ENCODE assay signal across 8 cellular contexts in genomic region chr12:120496353-120497340, GRCh38. TPM values are rescaled to one million over a fixed set of nuclear protein-coding genes. Genes with fewer than 3 reads are reported as not detected.
DNase-seq lines count a peak whose midpoint lies in the region; ATAC-seq, FAIRE-seq and TF ChIP-seq lines count a peak whose summit lies in the region.

No MANE protein-coding gene starts in this region.

- H3K27me3 ChIP-seq in BJ (ENCODE audit: control insufficient read depth, insufficient read depth, low read length) = no peaks in the 10 kb centered on the region
- no peaks in the 10 kb centered on the region for H3K27me3 ChIP-seq in GM12878 (replicated peaks in 1 of 2; ENCODE audit: control insufficient read depth in 2 of 2, insufficient read depth in 2 of 2, low read length in 1 of 2)
- H3K27me3 ChIP-seq in iPS DF 6.9 (ENCODE audit: control insufficient read depth, insufficient read depth, low read length) = no peaks in the 10 kb centered on the region
- H3K27me3 ChIP-seq in sigmoid colon = no peaks in the 10 kb centered on the region

- peak; percentile 80 for FAIRE-seq in GM12878 (lab: Jason Lieb, UNC)

- SMC1A ChIA-PET in GM12878 (lab: Charles Lee; ENCODE audit: uncharacterized antibody, unreplicated experiment) = interaction anchor here (0.8 to 2.4 kb wide), 9 partner anchors 24 to 140 kb away, joined by 3 to 10 read pairs (median 3); partner anchors contain the start of genes COQ5, POP5 and SRSF9

- in situ Hi-C loops in GM12878 (cut with MboI) = no loop called here

- H3K27me3 Mint-ChIP-seq in IgD-negative memory B cell = no peaks in the 10 kb centered on the region
- H3K27me3 Mint-ChIP-seq in T-helper 2 cell treated with Interferon-gamma antibody and Interleukin-4, amounts not matched to agents 5 μg/mL and 100 μg/mL, for 36 hours (ENCODE audit: low read depth) = no peaks in the 10 kb centered on the region

- H3K4me3 Mint-ChIP-seq in IgD-negative memory B cell = peak overlapping the region; percentile 91 to 99 (median 94)
- H3K4me3 Mint-ChIP-seq in T-helper 2 cell treated with Interferon-gamma antibody and Interleukin-4, amounts not matched to agents 5 μg/mL and 100 μg/mL, for 36 hours = peak overlapping the region; percentile 89

- peak overlapping the region; percentile 47; the same call in 1 of the 2 replicates for H2AFZ ChIP-seq in GM12878 (ENCODE audit: control insufficient read depth, low read depth, low read length)

- TF ChIP-seq EP300 in GM12878 (IDR thresholded peaks at IDR 0.05; ENCODE audit: borderline replicate concordance in 1 of 2, control insufficient read depth in 1 of 2, low read depth in 2 of 2, low read length in 2 of 2) = no peak
- TF ChIP-seq EP300 in sigmoid colon (IDR thresholded peaks at IDR 0.05) = no peak

- TF ChIP-seq CTCF in BJ (IDR thresholded peaks at IDR 0.05; ENCODE audit: insufficient read depth, low read depth, low read length) = 0 out of 2 replicates have a peak, but pooled peaks have one; percentile 18
- TF ChIP-seq CTCF in GM12878 (IDR thresholded peaks at IDR 0.05 in 2 of 3, conservative IDR thresholded peaks at IDR 0.05 in 1 of 3; ENCODE audit: control insufficient read depth in 2 of 3, extremely low read depth in 1 of 3, insufficient read depth in 1 of 3, low read depth in 3 of 3, low read length in 3 of 3) = peak in 2 of 3 experiments; percentile 16 to 32; a peak in 2 of 6 replicates
- no peak for TF ChIP-seq CTCF in sigmoid colon (IDR thresholded peaks at IDR 0.05)

- H3K4me3 ChIP-seq in BJ (ENCODE audit: low read depth, low read length) (peak overlapping the region; percentile 99), GM12878 (peak overlapping the region; percentile 99), iPS DF 6.9 (ENCODE audit: low read length) (peak overlapping the region; percentile 77), sigmoid colon (peak overlapping the region; percentile 76 to 99 (median 86))

- peaks cover 3% of the 10 kb centered on the region for H3K36me3 ChIP-seq in BJ (ENCODE audit: control insufficient read depth, insufficient read depth, low read length)
- peaks cover 0 to 9% of the 10 kb centered on the region in 2 experiments; a peak in 2 of 4 replicates for H3K36me3 ChIP-seq in GM12878 (ENCODE audit: control insufficient read depth in 2 of 2, insufficient read depth in 2 of 2, low read length in 1 of 2)
- H3K36me3 ChIP-seq in iPS DF 6.9 (ENCODE audit: control insufficient read depth, insufficient read depth, low read length) = peaks cover 5% of the 10 kb centered on the region; the same call in 1 of the 2 replicates
- peaks cover 0 to 33% (median 0%) of the 10 kb centered on the region in 4 donors for H3K36me3 ChIP-seq in sigmoid colon

- CTCF ChIA-PET in BJ (lab: Yijun Ruan, JAX) = interaction anchor here (0.6 to 1.9 kb wide), 5 partner anchors 13 to 269 kb away, joined by 3 to 10 read pairs (median 3); partner anchors contain the start of gene SRSF9
- CTCF ChIA-PET in GM12878 (lab: Yijun Ruan, JAX) = interaction anchor here (0.5 to 2.1 kb wide), 17 partner anchors 11 to 363 kb away, joined by 3 to 11 read pairs (median 4); partner anchors contain the start of genes COQ5, POP5 and SRSF9

- peak overlapping the region; percentile 85 for H3K9ac ChIP-seq in GM12878 (ENCODE audit: control insufficient read depth, insufficient read depth, low read length)

- H3K4me1 ChIP-seq in GM12878 (ENCODE audit: control insufficient read depth, insufficient read depth, low read length) (peaks cover 4% of the 10 kb centered on the region), iPS DF 6.9 (ENCODE audit: control insufficient read depth, insufficient read depth, low read length) (no peaks in the 10 kb centered on the region), sigmoid colon (peaks cover 0 to 30% (median 24%) of the 10 kb centered on the region in 4 donors)

- RAD21 ChIA-PET in GM12878 (lab: Charles Lee; ENCODE audit: unreplicated experiment) = interaction anchor here (0.6 to 2.5 kb wide), 13 partner anchors 16 to 194 kb away, joined by 3 to 16 read pairs (median 3); partner anchors contain the start of genes COQ5, POP5 and SIRT4

- peaks cover 30% of the 10 kb centered on the region for H3K79me2 ChIP-seq in GM12878 (ENCODE audit: control insufficient read depth, insufficient read depth, low read length)

- H3K27ac ChIP-seq in GM12878 (ENCODE audit: control insufficient read depth, insufficient read depth) (peak overlapping the region; percentile 77), iPS DF 6.9 (ENCODE audit: low read length) (no peak overlapping the region), sigmoid colon (peak overlapping the region; percentile 86 to 96 (median 92))

- H3K9me3 ChIP-seq in GM12878 (replicated peaks; ENCODE audit: control insufficient read depth, insufficient read depth, low read length) = no peaks in the 10 kb centered on the region
- H3K9me3 ChIP-seq in iPS DF 6.9 (ENCODE audit: control insufficient read depth, insufficient read depth, low read length) = no peaks in the 10 kb centered on the region
- H3K9me3 ChIP-seq in sigmoid colon = no peaks in the 10 kb centered on the region

- under 1% methylated on average over 43 of the region's 49 CpGs for WGBS in GM12878 (ENCODE audit: insufficient coverage, insufficient replicate concordance, low lambda C conversion rate, missing lambda C conversion rate)
- WGBS in iPS DF 6.9 (ENCODE audit: insufficient coverage, insufficient read length) = no CpG with 5 or more reads among the region's 49 CpGs
- WGBS in sigmoid colon, 2 donors = 1% methylated on average over 49 of the region's 49 CpGs

- TF ChIP-seq RAD21 in GM12878 (IDR thresholded peaks at IDR 0.05; ENCODE audit: insufficient read depth, low read depth, low read length) = peak; percentile 47

- peak overlapping the region; percentile 96 for H3K4me2 ChIP-seq in GM12878 (ENCODE audit: control insufficient read depth, insufficient read depth)

- H3K27ac Mint-ChIP-seq in IgD-negative memory B cell = peak overlapping the region; percentile 86 to 95 (median 92)
- H3K27ac Mint-ChIP-seq in T-helper 2 cell treated with Interferon-gamma antibody and Interleukin-4, amounts not matched to agents 5 μg/mL and 100 μg/mL, for 36 hours = peak overlapping the region; percentile 75

- H3K9me3 Mint-ChIP-seq in IgD-negative memory B cell = no peaks in the 10 kb centered on the region
- no peaks in the 10 kb centered on the region for H3K9me3 Mint-ChIP-seq in T-helper 2 cell treated with Interferon-gamma antibody and Interleukin-4, amounts not matched to agents 5 μg/mL and 100 μg/mL, for 36 hours

- H3K4me1 Mint-ChIP-seq in IgD-negative memory B cell = peaks cover 18 to 26% (median 22%) of the 10 kb centered on the region in 3 donors
- H3K4me1 Mint-ChIP-seq in T-helper 2 cell treated with Interferon-gamma antibody and Interleukin-4, amounts not matched to agents 5 μg/mL and 100 μg/mL, for 36 hours (ENCODE audit: low read depth) = peaks cover 34% of the 10 kb centered on the region

- intact Hi-C loops in GM12878 (cut with micrococcal nuclease; ENCODE audit: unreplicated experiment) = loop anchor here (2.0 kb wide), 1 partner anchor 28 kb away; the partner anchor contains the start of gene SRSF9
- intact Hi-C loops in sigmoid colon (cut with DNase I) = loop anchor here (2.0 to 5.0 kb wide), 2 partner anchors 32 to 86 kb away; partner anchors contain the start of genes COQ5 and POP5

- BruUV-seq in GM12878 (replicated peaks; lab: Mats Ljungman, UMichigan) = TSS peak; percentile 85

- POLR2A ChIA-PET in BJ (lab: Charles Lee) (interaction anchor here (0.5 to 0.7 kb wide), 3 partner anchors 15 to 125 kb away, joined by 4 to 6 read pairs (median 6); no protein-coding TSS in a partner anchor), GM12878 (lab: Charles Lee) (interaction anchor here (0.6 to 1.9 kb wide), 19 partner anchors 8 to 295 kb away, joined by 3 to 11 read pairs (median 4); partner anchors contain the start of genes COQ5, COX6A1 and RNU4-1)

- TF ChIP-seq POLR2A in GM12878 (IDR thresholded peaks at IDR 0.05; ENCODE audit: low read depth, low read length) (no peak), sigmoid colon (IDR thresholded peaks at IDR 0.05) (no peak)

- H4K20me1 ChIP-seq in GM12878 (ENCODE audit: control insufficient read depth, insufficient read depth) = 0 out of 2 replicates have a peak, but pooled peaks cover 4% of the 10 kb centered on the region

- ATAC-seq in GM19043 (IDR thresholded peaks at IDR 0.05; ENCODE audit: low read depth, unreplicated experiment) (peak; percentile 12), GM12878 (peak; percentile 56)

- no peak for DNase-seq in BJ (ENCODE audit: low read depth)
- DNase-seq in T-helper 2 cell treated with Interferon-gamma antibody and Interleukin-4, amounts not matched to agents 5 μg/mL and 100 μg/mL, for 36 hours (ENCODE audit: low spot score) = peak; percentile 39
- DNase-seq in GM12878 (ENCODE audit: low read depth, low spot score) = no peak
- DNase-seq in iPS DF 6.9 (ENCODE audit: low read depth, low spot score) = no peak
- DNase-seq in sigmoid colon = peak; percentile 84
- no peak for DNase-seq in NCI-H446 treated with DMSO at 0.1 percent for 48 hours (lab: John Stamatoyannopoulos, UW)

- H3K36me3 Mint-ChIP-seq in IgD-negative memory B cell = peaks cover 4% of the 10 kb centered on the region
- H3K36me3 Mint-ChIP-seq in T-helper 2 cell treated with Interferon-gamma antibody and Interleukin-4, amounts not matched to agents 5 μg/mL and 100 μg/mL, for 36 hours (ENCODE audit: low read depth) = peaks cover 29% of the 10 kb centered on the region

RNA-seq across cellular contexts. Expression of gene DYNLL1, which starts 0.7 kb away (rescaled TPM):
- polyA plus RNA-seq in BJ (2011; rRNA removed) (358 and 610 TPM in 2 replicates), IgD-negative memory B cell (442 TPM), GM12878 (2011; rRNA removed) (366 and 389 TPM in 2 replicates), GM12878 (2014; fragmentation: Illumina TruSeq; extraction: Trizol) (351 and 393 TPM in 2 replicates), GM12878 (2014; fragmentation: Nextera tagmentation; extraction: Ambion mirVana) (100 to 1,000 TPM; 744 to 796 TPM), GM12878 (2014; rRNA removed) (342 and 435 TPM in 2 replicates), GM12878 (2016; fragmentation: Nextera tagmentation; extraction: Ambion mirVana) (100 to 1,000 TPM; 586 to 593 TPM), sigmoid colon (100 to 1,000 TPM; 285 to 942 (median 912) TPM)
- 77.2 and 81.2 TPM in 2 replicates for polyA minus RNA-seq in BJ (2011; rRNA and poly(A)+ RNA removed)
- total RNA-seq in GM12878 (2013; cell fraction: nucleolus; rRNA removed) = 40.6 and 44.1 TPM in 2 replicates
- total RNA-seq in GM12878 (2014; rRNA removed) (217 and 280 TPM in 2 replicates), GM12878 (2014; rRNA removed; fragmentation: Illumina TruSeq; extraction: Trizol) (341 and 355 TPM in 2 replicates), GM12878 (2021) (239 and 249 TPM in 2 replicates), sigmoid colon (100 to 1,000 TPM; 204 to 254 (median 235) TPM)
- polyA plus RNA-seq in GM12878 (2011; ENCODE audit: low read depth) = 278 TPM
- 326 and 330 TPM in 2 replicates for polyA plus RNA-seq in GM12878 (2011; cell fraction: cytosol; rRNA removed)
- 212 and 217 TPM in 2 replicates for polyA plus RNA-seq in GM12878 (2011; cell fraction: nucleus; rRNA removed)
- polyA plus RNA-seq in GM12878 (2012) = 234 and 299 TPM in 2 replicates
- polyA minus RNA-seq in GM12878 (2011; rRNA and poly(A)+ RNA removed) = 73.6 and 113 TPM in 2 replicates
- polyA minus RNA-seq in GM12878 (2011; cell fraction: cytosol; rRNA and poly(A)+ RNA removed) = 63.4 and 68.0 TPM in 2 replicates
- polyA minus RNA-seq in GM12878 (2011; cell fraction: nucleus; rRNA and poly(A)+ RNA removed) = 38.3 and 49.9 TPM in 2 replicates

RNA-seq across cellular contexts. Expression of gene SRSF9, which starts 27.1 kb away (rescaled TPM):
- polyA plus RNA-seq in BJ (2011; rRNA removed) (88.0 and 108 TPM in 2 replicates), IgD-negative memory B cell (204 TPM), GM12878 (2011; rRNA removed) (173 and 179 TPM in 2 replicates), GM12878 (2014; fragmentation: Illumina TruSeq; extraction: Trizol) (146 and 153 TPM in 2 replicates), GM12878 (2014; fragmentation: Nextera tagmentation; extraction: Ambion mirVana) (10 to 100 TPM; 56.2 to 96.4 TPM), GM12878 (2014; rRNA removed) (251 and 272 TPM in 2 replicates), GM12878 (2016; fragmentation: Nextera tagmentation; extraction: Ambion mirVana) (100 to 1,000 TPM; 422 to 510 TPM), sigmoid colon (100 to 1,000 TPM; 136 to 187 (median 158) TPM)
- polyA minus RNA-seq in BJ (2011; rRNA and poly(A)+ RNA removed) = 26.7 and 39.5 TPM in 2 replicates
- total RNA-seq in GM12878 (2013; cell fraction: nucleolus; rRNA removed) = 119 and 121 TPM in 2 replicates
- total RNA-seq in GM12878 (2014; rRNA removed) (141 and 182 TPM in 2 replicates), GM12878 (2014; rRNA removed; fragmentation: Illumina TruSeq; extraction: Trizol) (180 and 190 TPM in 2 replicates), GM12878 (2021) (231 and 241 TPM in 2 replicates), sigmoid colon (10 to 100 TPM; 41.4 to 55.1 (median 45.2) TPM)
- 121 TPM for polyA plus RNA-seq in GM12878 (2011; ENCODE audit: low read depth)
- 125 and 127 TPM in 2 replicates for polyA plus RNA-seq in GM12878 (2011; cell fraction: cytosol; rRNA removed)
- polyA plus RNA-seq in GM12878 (2011; cell fraction: nucleus; rRNA removed) = 131 and 153 TPM in 2 replicates
- polyA plus RNA-seq in GM12878 (2012) = 138 and 188 TPM in 2 replicates
- polyA minus RNA-seq in GM12878 (2011; rRNA and poly(A)+ RNA removed) = 81.3 and 89.2 TPM in 2 replicates
- 52.2 and 56.4 TPM in 2 replicates for polyA minus RNA-seq in GM12878 (2011; cell fraction: cytosol; rRNA and poly(A)+ RNA removed)
- 48.6 and 67.9 TPM in 2 replicates for polyA minus RNA-seq in GM12878 (2011; cell fraction: nucleus; rRNA and poly(A)+ RNA removed)

RNA-seq across cellular contexts. Expression of gene COQ5, which starts 32.3 kb away (rescaled TPM):
- polyA plus RNA-seq in BJ (2011; rRNA removed) (27.7 and 44.4 TPM in 2 replicates), IgD-negative memory B cell (29.1 TPM), GM12878 (2011; rRNA removed) (50.2 and 66.1 TPM in 2 replicates), GM12878 (2014; fragmentation: Illumina TruSeq; extraction: Trizol) (38.0 and 38.1 TPM in 2 replicates), GM12878 (2014; fragmentation: Nextera tagmentation; extraction: Ambion mirVana) (10 to 100 TPM; 24.8 to 32.8 TPM), GM12878 (2014; rRNA removed) (30.4 and 37.6 TPM in 2 replicates), GM12878 (2016; fragmentation: Nextera tagmentation; extraction: Ambion mirVana) (10 to 100 TPM; 66.1 to 69.3 TPM), sigmoid colon (10 to 100 TPM; 29.2 to 62.9 (median 38.4) TPM)
- 8.5 and 8.7 TPM in 2 replicates for polyA minus RNA-seq in BJ (2011; rRNA and poly(A)+ RNA removed)
- 7.3 and 7.8 TPM in 2 replicates for total RNA-seq in GM12878 (2013; cell fraction: nucleolus; rRNA removed)
- total RNA-seq in GM12878 (2014; rRNA removed) (43.2 and 47.8 TPM in 2 replicates), GM12878 (2014; rRNA removed; fragmentation: Illumina TruSeq; extraction: Trizol) (35.6 and 38.6 TPM in 2 replicates), GM12878 (2021) (30.0 and 32.1 TPM in 2 replicates), sigmoid colon (10 to 100 TPM; 17.4 to 29.4 (median 26.4) TPM)
- polyA plus RNA-seq in GM12878 (2011; ENCODE audit: low read depth) = 27.7 TPM
- 21.2 and 24.5 TPM in 2 replicates for polyA plus RNA-seq in GM12878 (2011; cell fraction: cytosol; rRNA removed)
- 14.0 and 14.8 TPM in 2 replicates for polyA plus RNA-seq in GM12878 (2011; cell fraction: nucleus; rRNA removed)
- polyA plus RNA-seq in GM12878 (2012) = 32.5 and 37.3 TPM in 2 replicates
- 17.8 and 19.7 TPM in 2 replicates for polyA minus RNA-seq in GM12878 (2011; rRNA and poly(A)+ RNA removed)
- 8.3 and 12.7 TPM in 2 replicates for polyA minus RNA-seq in GM12878 (2011; cell fraction: cytosol; rRNA and poly(A)+ RNA removed)
- 3.7 and 6.5 TPM in 2 replicates for polyA minus RNA-seq in GM12878 (2011; cell fraction: nucleus; rRNA and poly(A)+ RNA removed)

RNA-seq across cellular contexts. Expression of gene RNF10, which starts 37.5 kb away (rescaled TPM):
- polyA plus RNA-seq in BJ (2011; rRNA removed) (64.1 and 98.8 TPM in 2 replicates), IgD-negative memory B cell (111 TPM), GM12878 (2011; rRNA removed) (64.4 and 70.8 TPM in 2 replicates), GM12878 (2014; fragmentation: Illumina TruSeq; extraction: Trizol) (91.2 and 98.5 TPM in 2 replicates), GM12878 (2014; fragmentation: Nextera tagmentation; extraction: Ambion mirVana) (10 to 100 TPM; 55.3 to 58.3 TPM), GM12878 (2014; rRNA removed) (56.5 and 57.1 TPM in 2 replicates), GM12878 (2016; fragmentation: Nextera tagmentation; extraction: Ambion mirVana) (100 to 1,000 TPM; 109 to 116 TPM), sigmoid colon (100 to 1,000 TPM; 115 to 177 (median 141) TPM)
- 135 and 145 TPM in 2 replicates for polyA minus RNA-seq in BJ (2011; rRNA and poly(A)+ RNA removed)
- 154 and 205 TPM in 2 replicates for total RNA-seq in GM12878 (2013; cell fraction: nucleolus; rRNA removed)
- total RNA-seq in GM12878 (2014; rRNA removed) (39.6 and 48.2 TPM in 2 replicates), GM12878 (2014; rRNA removed; fragmentation: Illumina TruSeq; extraction: Trizol) (43.9 and 52.5 TPM in 2 replicates), GM12878 (2021) (118 and 127 TPM in 2 replicates), sigmoid colon (100 to 1,000 TPM; 106 to 165 (median 110) TPM)
- polyA plus RNA-seq in GM12878 (2011; ENCODE audit: low read depth) = 117 TPM
- polyA plus RNA-seq in GM12878 (2011; cell fraction: cytosol; rRNA removed) = 58.1 and 78.0 TPM in 2 replicates
- polyA plus RNA-seq in GM12878 (2011; cell fraction: nucleus; rRNA removed) = 78.8 and 95.4 TPM in 2 replicates
- 94.3 and 111 TPM in 2 replicates for polyA plus RNA-seq in GM12878 (2012)
- 170 and 195 TPM in 2 replicates for polyA minus RNA-seq in GM12878 (2011; rRNA and poly(A)+ RNA removed)
- polyA minus RNA-seq in GM12878 (2011; cell fraction: cytosol; rRNA and poly(A)+ RNA removed) = 47.6 and 72.4 TPM in 2 replicates
- 36.5 and 53.0 TPM in 2 replicates for polyA minus RNA-seq in GM12878 (2011; cell fraction: nucleus; rRNA and poly(A)+ RNA removed)

RNA-seq across cellular contexts. Expression of gene GATC, which starts 50.4 kb away (rescaled TPM):
- polyA plus RNA-seq in BJ (2011; rRNA removed) = 14.8 and 17.9 TPM in 2 replicates
- 7.9 and 21.1 TPM in 2 replicates for polyA minus RNA-seq in BJ (2011; rRNA and poly(A)+ RNA removed)
- 23.0 TPM for polyA plus RNA-seq in IgD-negative memory B cell
- total RNA-seq in GM12878 (2013; cell fraction: nucleolus; rRNA removed) = 21.0 and 21.2 TPM in 2 replicates
- 20.1 and 22.7 TPM in 2 replicates for total RNA-seq in GM12878 (2014; rRNA removed)
- 21.7 and 22.0 TPM in 2 replicates for total RNA-seq in GM12878 (2014; rRNA removed; fragmentation: Illumina TruSeq; extraction: Trizol)
- total RNA-seq in GM12878 (2021) = 33.6 and 40.3 TPM in 2 replicates
- polyA plus RNA-seq in GM12878 (2011; ENCODE audit: low read depth) = 6.1 TPM
- polyA plus RNA-seq in GM12878 (2011; rRNA removed) = 29.8 and 39.8 TPM in 2 replicates
- polyA plus RNA-seq in GM12878 (2011; cell fraction: cytosol; rRNA removed) = 20.2 and 23.5 TPM in 2 replicates
- 21.3 and 23.0 TPM in 2 replicates for polyA plus RNA-seq in GM12878 (2011; cell fraction: nucleus; rRNA removed)
- 12.6 TPM in 2 replicates for polyA plus RNA-seq in GM12878 (2012)
- polyA plus RNA-seq in GM12878 (2014; fragmentation: Illumina TruSeq; extraction: Trizol) = 24.2 and 29.7 TPM in 2 replicates
- 1 to 10 TPM; 5.1 to 9.6 TPM for polyA plus RNA-seq in GM12878 (2014; fragmentation: Nextera tagmentation; extraction: Ambion mirVana)
- polyA plus RNA-seq in GM12878 (2014; rRNA removed) = 14.5 and 17.2 TPM in 2 replicates
- polyA plus RNA-seq in GM12878 (2016; fragmentation: Nextera tagmentation; extraction: Ambion mirVana) = 10 to 100 TPM; 27.2 to 31.6 TPM
- polyA minus RNA-seq in GM12878 (2011; rRNA and poly(A)+ RNA removed) = 15.2 and 16.9 TPM in 2 replicates
- 6.0 and 8.0 TPM in 2 replicates for polyA minus RNA-seq in GM12878 (2011; cell fraction: cytosol; rRNA and poly(A)+ RNA removed)
- 4.5 and 6.3 TPM in 2 replicates for polyA minus RNA-seq in GM12878 (2011; cell fraction: nucleus; rRNA and poly(A)+ RNA removed)
- total RNA-seq in sigmoid colon = 10 to 100 TPM; 17.4 to 20.0 (median 19.2) TPM
- 10 to 100 TPM in 2 of 3 donors, 1 to 10 TPM in 1; 8.4 to 15.0 (median 13.0) TPM for polyA plus RNA-seq in sigmoid colon

Comparison
In these comparisons a context has a peak if more than half of its experiments do, and no peak if none do; other contexts are left out.
1. DNase-seq: peak in T-helper 2 cell treated with Interferon-gamma antibody and Interleukin-4, amounts not matched to agents 5 μg/mL and 100 μg/mL, for 36 hours (single experiment) and sigmoid colon (single experiment); none in BJ (single experiment), GM12878 (single experiment), iPS DF 6.9 (single experiment) and NCI-H446 treated with DMSO at 0.1 percent for 48 hours (single experiment).
2. CTCF ChIP-seq: peak in BJ (single experiment) and GM12878 (2 of 3); none in sigmoid colon (0 of 4).
3. Peak in every context shown above with its lines, with median percentiles within 50 percentile points of each other: H3K4me3 ChIP-seq.